29 cellular contexts compared by ENCODE assay signal in genomic region chr17:72458301-72458700, GRCh38.
DNase-seq lines count a peak whose midpoint lies in the region; ATAC-seq, FAIRE-seq and TF ChIP-seq lines count a peak whose summit lies in the region.
"Had no signal": no experiment of that assay in that cellular context is flagged by ENCODE, and none has a peak within 500 bp of the region (broad histone marks: within the 10 kb centered on the region; RNA-seq: fewer than 3 reads in every experiment).

No MANE protein-coding gene starts in this region.

- H3K4me1 Mint-ChIP-seq in stimulated activated naive CD8-positive, alpha-beta T cell treated with anti-CD3 and anti-CD28 coated beads, Interleukin-15, amount 100 ng/mL, for 72 hours: no peaks in the 10 kb centered on the region
- H3K4me1 Mint-ChIP-seq: activated CD8-positive, alpha-beta memory T cell treated with anti-CD3 and anti-CD28 coated beads, Interleukin-2, amount 10 ng/mL, durations not matched to agents 7 days and 5 days; B cell; central memory CD8-positive, alpha-beta T cell; endodermal cell; natural killer cell had no signal

- H3K9me3 ChIP-seq in PC-9 (ENCODE audit: insufficient read depth, low read depth): no peaks in the 10 kb centered on the region
- H3K9me3 ChIP-seq: esophagus muscularis mucosa, heart left ventricle, uterus had no signal

- FAIRE-seq in D721Med (lab: Jason Lieb, UNC): no peak
- FAIRE-seq: GM12892, kidney had no signal

- H3K27ac ChIP-seq in C4-2B: peak overlapping the region; percentile 7; the same call in 1 of the 2 replicates
- peak overlapping the region; percentile 88 for H3K27ac ChIP-seq in PC-9
- H3K27ac ChIP-seq in epithelial cell of prostate: peak overlapping the region; percentile 97
- H3K27ac ChIP-seq: esophagus muscularis mucosa, foreskin keratinocyte, heart left ventricle, uterus had no signal

- no peak overlapping the region for H3K4me3 ChIP-seq in PC-9
- H3K4me3 ChIP-seq: esophagus muscularis mucosa, heart left ventricle, uterus had no signal

- H4K20me1 ChIP-seq in PC-9 (ENCODE audit: insufficient read depth): no peaks in the 10 kb centered on the region

- peaks cover 46% of the 10 kb centered on the region for H3F3A ChIP-seq in PC-9 (ENCODE audit: insufficient read depth, low read depth)

- H3K27ac Mint-ChIP-seq in stimulated activated naive CD8-positive, alpha-beta T cell treated with anti-CD3 and anti-CD28 coated beads, Interleukin-15, amount 100 ng/mL, for 72 hours: no peak overlapping the region
- H3K27ac Mint-ChIP-seq: activated CD8-positive, alpha-beta memory T cell treated with anti-CD3 and anti-CD28 coated beads, Interleukin-2, amount 10 ng/mL, durations not matched to agents 7 days and 5 days; B cell; endodermal cell; natural killer cell had no signal

- no peak overlapping the region for H3K4me3 Mint-ChIP-seq in stimulated activated naive CD8-positive, alpha-beta T cell treated with anti-CD3 and anti-CD28 coated beads, Interleukin-15, amount 100 ng/mL, for 72 hours
- H3K4me3 Mint-ChIP-seq: activated CD8-positive, alpha-beta memory T cell treated with anti-CD3 and anti-CD28 coated beads, Interleukin-2, amount 10 ng/mL, durations not matched to agents 7 days and 5 days; activated T-cell treated with anti-CD3 and anti-CD28 coated beads, Interleukin-2, amount 50 U/mL, for 4 hours; B cell; central memory CD8-positive, alpha-beta T cell; endodermal cell; natural killer cell had no signal

- TF ChIP-seq CTCF in C4-2B (conservative IDR thresholded peaks at IDR 0.05): no peak
- TF ChIP-seq CTCF in PC-9 (conservative IDR thresholded peaks at IDR 0.05): no peak
- TF ChIP-seq CTCF in D721Med (IDR thresholded peaks at IDR 0.05; ENCODE audit: insufficient read depth, missing control alignments): no peak

- H3K9me2 ChIP-seq in PC-9 (ENCODE audit: insufficient read depth): no peaks in the 10 kb centered on the region

- H3K79me2 ChIP-seq in PC-9 (ENCODE audit: low read depth): peaks cover 95% of the 10 kb centered on the region

- DNase-seq in PC-9: no peak
- no peak for DNase-seq in epithelial cell of prostate (ENCODE audit: low read depth, low spot score)
- DNase-seq in posterior vena cava (ENCODE audit: low spot score): peak; percentile 43
- DNase-seq in D721Med (ENCODE audit: insufficient read length, low spot score): no peak
- no peak for DNase-seq in stimulated activated naive CD8-positive, alpha-beta T cell treated with anti-CD3 and anti-CD28 coated beads, Interleukin-15, amount 100 ng/mL, for 72 hours
- no peak for DNase-seq in NOMO-1 treated with DMSO at 0.1 percent for 48 hours (lab: John Stamatoyannopoulos, UW; ENCODE audit: unreplicated experiment)
- DNase-seq: activated CD8-positive, alpha-beta memory T cell treated with anti-CD3 and anti-CD28 coated beads, Interleukin-2, amount 10 ng/mL, durations not matched to agents 7 days and 5 days; activated naive CD4-positive, alpha-beta T cell treated with Interleukin-2 at 50 U/mL for 16 hours; activated T-cell treated with anti-CD3 and anti-CD28 coated beads, Interleukin-2, amount 50 U/mL, for 4 hours; dermis blood vessel endothelial cell; DMS53; endodermal cell; HCEC 1CT; heart left ventricle; Kasumi-1; kidney; left ventricle myocardium superior; natural killer cell; NCI-H1436 treated with DMSO at 0.1 percent for 48 hours; NCI-H748 treated with DMSO at 0.1 percent for 48 hours; stimulated activated naive CD4-positive, alpha-beta T cell; uterus had no signal

- no peaks in the 10 kb centered on the region for H3K9me3 Mint-ChIP-seq in stimulated activated naive CD8-positive, alpha-beta T cell treated with anti-CD3 and anti-CD28 coated beads, Interleukin-15, amount 100 ng/mL, for 72 hours
- H3K9me3 Mint-ChIP-seq: activated T-cell treated with anti-CD3 and anti-CD28 coated beads, Interleukin-2, amount 50 U/mL, for 4 hours; central memory CD8-positive, alpha-beta T cell; natural killer cell had no signal

- H3K27me3 ChIP-seq in PC-9 (ENCODE audit: insufficient read depth, low read depth): no peaks in the 10 kb centered on the region
- H3K27me3 ChIP-seq: esophagus muscularis mucosa, foreskin keratinocyte, uterus had no signal

- BruUV-seq in PC-9 (replicated peaks; lab: Mats Ljungman, UMichigan): no TSS peak

- ATAC-seq in GM21737 (IDR thresholded peaks at IDR 0.05; ENCODE audit: unreplicated experiment): no peak
- ATAC-seq in stimulated activated naive CD8-positive, alpha-beta T cell treated with anti-CD3 and anti-CD28 coated beads, Interleukin-15, amount 100 ng/mL, for 72 hours: no peak
- ATAC-seq: activated CD8-positive, alpha-beta memory T cell treated with anti-CD3 and anti-CD28 coated beads, Interleukin-2, amount 10 ng/mL, durations not matched to agents 7 days and 5 days; activated T-cell treated with anti-CD3 and anti-CD28 coated beads, Interleukin-2, amount 50 U/mL, for 4 hours; heart left ventricle; left ventricle myocardium superior; natural killer cell had no signal

- CTCF ChIA-PET in PC-9 (lab: Charles Lee): no interaction called here

- POLR2A ChIA-PET in PC-9 (lab: Charles Lee; ENCODE audit: unreplicated experiment): no interaction called here

- peaks cover 15% of the 10 kb centered on the region for H3K27me3 Mint-ChIP-seq in stimulated activated naive CD8-positive, alpha-beta T cell treated with anti-CD3 and anti-CD28 coated beads, Interleukin-15, amount 100 ng/mL, for 72 hours
- H3K27me3 Mint-ChIP-seq: activated CD8-positive, alpha-beta memory T cell treated with anti-CD3 and anti-CD28 coated beads, Interleukin-2, amount 10 ng/mL, durations not matched to agents 7 days and 5 days had no signal

- H2AFZ ChIP-seq in PC-9: no peak overlapping the region

- H3K36me3 ChIP-seq in PC-9 (ENCODE audit: low read depth): no peaks in the 10 kb centered on the region
- H3K36me3 ChIP-seq: esophagus muscularis mucosa, heart left ventricle, uterus had no signal

- intact Hi-C loops in PC-9 (cut with micrococcal nuclease; ENCODE audit: unreplicated experiment): no loop called here
- intact Hi-C loops in posterior vena cava (cut with DNase I): no loop called here

- peaks cover 87% of the 10 kb centered on the region for H3K4me1 ChIP-seq in PC-9 (replicated peaks; ENCODE audit: insufficient read depth)
- H3K4me1 ChIP-seq: esophagus muscularis mucosa, heart left ventricle, uterus had no signal

- H3K4me2 ChIP-seq in PC-9: no peak overlapping the region

Comparison
In these comparisons a context has a peak if more than half of its experiments do, and no peak if none do; other contexts are left out.
1. H3K27ac ChIP-seq: peak in every context shown above with its lines; median percentile 97 in epithelial cell of prostate; 88 in PC-9; 7 in C4-2B.